ENCODE assay signal across 1 cellular context in the genomic region with DNA sequence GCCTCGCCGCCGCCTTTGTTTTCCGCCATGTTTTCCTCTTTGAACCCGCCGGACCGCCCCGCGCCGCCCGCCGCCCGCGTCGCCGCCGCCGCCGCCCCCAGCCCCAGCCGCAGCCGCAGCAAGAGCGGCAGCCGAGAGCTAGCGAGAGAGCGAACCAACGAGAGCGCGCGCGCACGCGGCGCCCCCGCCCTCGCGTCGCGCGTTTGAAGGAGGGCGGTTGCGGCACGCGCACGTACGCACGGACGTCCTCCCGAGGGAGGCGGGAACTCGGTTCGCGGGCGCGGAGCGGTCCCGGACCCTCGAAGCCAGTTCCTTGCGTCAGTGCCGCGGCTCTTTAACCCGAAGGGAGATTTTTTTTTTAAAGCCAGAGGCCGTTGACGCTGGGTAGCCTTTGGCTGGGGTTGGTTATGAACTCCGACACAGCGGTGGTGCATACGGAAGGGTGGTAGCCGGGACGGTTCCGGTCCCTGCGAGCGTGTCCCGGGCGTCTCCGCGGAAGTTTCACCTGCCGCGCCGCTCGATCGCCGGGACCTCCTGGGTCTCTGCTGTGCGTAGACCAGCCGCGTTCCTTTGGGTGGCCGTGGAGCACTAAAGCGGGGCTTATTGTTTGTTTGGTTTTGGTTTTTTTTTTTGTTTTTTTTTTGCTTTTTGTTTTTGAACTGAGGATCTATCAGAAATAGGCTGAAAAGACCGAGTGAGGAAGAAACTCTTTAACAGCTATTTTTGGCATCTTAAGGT.
TF ChIP-seq lines count a peak whose summit lies in the region.

TSS of gene TRIM33 (minus strand) at position 156 of the 738 bp plus-strand sequence. CDS start at position 29, 127 bp downstream.

TF ChIP-seq in HepG2, 621 proteins besides CTCF, POLR2A, EP300 and RAD21 (continued from another document and continues in another):
- TF ChIP-seq DMTF1 (CRISPR knock-in tag; IDR thresholded peaks at IDR 0.05): no peak
- no peak for TF ChIP-seq CAMTA2 (CRISPR knock-in tag; IDR thresholded peaks at IDR 0.05; ENCODE audit: borderline replicate concordance)
- TF ChIP-seq AHR (CRISPR knock-in tag; IDR thresholded peaks at IDR 0.05): peak; percentile 92
- TF ChIP-seq SALL2 (CRISPR knock-in tag; IDR thresholded peaks at IDR 0.05): no peak
- TF ChIP-seq NPAS2 (CRISPR knock-in tag; IDR thresholded peaks at IDR 0.05; ENCODE audit: borderline replicate concordance): no peak
- TF ChIP-seq MZF1 (CRISPR knock-in tag; IDR thresholded peaks at IDR 0.05; ENCODE audit: borderline replicate concordance): no peak
- TF ChIP-seq ZNF292 (CRISPR knock-in tag; IDR thresholded peaks at IDR 0.05; ENCODE audit: borderline replicate concordance, low read depth): no peak
- no peak; the same call in 1 of the 2 replicates for TF ChIP-seq ELF1 (CRISPR knock-in tag; IDR thresholded peaks at IDR 0.05)
- 0 out of 2 replicates have a peak, but pooled peaks have one; percentile 50 for TF ChIP-seq NFKBIZ (CRISPR knock-in tag; IDR thresholded peaks at IDR 0.05)
- peak; percentile 15 for TF ChIP-seq SRSF1 (optimal IDR thresholded peaks at IDR 0.05; ENCODE audit: low read depth, low read length)
- TF ChIP-seq PCBP1 (IDR thresholded peaks at IDR 0.05; ENCODE audit: borderline replicate concordance, low read depth, low read length): no peak
- TF ChIP-seq ZNF644 (CRISPR knock-in tag; IDR thresholded peaks at IDR 0.05; ENCODE audit: low read depth): no peak
- TF ChIP-seq, protein P1, sequence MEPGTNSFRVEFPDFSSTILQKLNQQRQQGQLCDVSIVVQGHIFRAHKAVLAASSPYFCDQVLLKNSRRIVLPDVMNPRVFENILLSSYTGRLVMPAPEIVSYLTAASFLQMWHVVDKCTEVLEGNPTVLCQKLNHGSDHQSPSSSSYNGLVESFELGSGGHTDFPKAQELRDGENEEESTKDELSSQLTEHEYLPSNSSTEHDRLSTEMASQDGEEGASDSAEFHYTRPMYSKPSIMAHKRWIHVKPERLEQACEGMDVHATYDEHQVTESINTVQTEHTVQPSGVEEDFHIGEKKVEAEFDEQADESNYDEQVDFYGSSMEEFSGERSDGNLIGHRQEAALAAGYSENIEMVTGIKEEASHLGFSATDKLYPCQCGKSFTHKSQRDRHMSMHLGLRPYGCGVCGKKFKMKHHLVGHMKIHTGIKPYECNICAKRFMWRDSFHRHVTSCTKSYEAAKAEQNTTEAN (CRISPR knock-in tag; conservative IDR thresholded peaks at IDR 0.05): no peak; the same call in 1 of the 2 replicates
- 0 out of 2 replicates have a peak, but pooled peaks have one; percentile 55 for TF ChIP-seq ZNF205 (CRISPR knock-in tag; IDR thresholded peaks at IDR 0.05)
- no peak for TF ChIP-seq ZFP62 (CRISPR knock-in tag; IDR thresholded peaks at IDR 0.05)
- no peak for TF ChIP-seq CENPX (CRISPR knock-in tag; IDR thresholded peaks at IDR 0.05)
- no peak for TF ChIP-seq ZNF207 (IDR thresholded peaks at IDR 0.05; ENCODE audit: borderline replicate concordance)
- TF ChIP-seq, protein P2, sequence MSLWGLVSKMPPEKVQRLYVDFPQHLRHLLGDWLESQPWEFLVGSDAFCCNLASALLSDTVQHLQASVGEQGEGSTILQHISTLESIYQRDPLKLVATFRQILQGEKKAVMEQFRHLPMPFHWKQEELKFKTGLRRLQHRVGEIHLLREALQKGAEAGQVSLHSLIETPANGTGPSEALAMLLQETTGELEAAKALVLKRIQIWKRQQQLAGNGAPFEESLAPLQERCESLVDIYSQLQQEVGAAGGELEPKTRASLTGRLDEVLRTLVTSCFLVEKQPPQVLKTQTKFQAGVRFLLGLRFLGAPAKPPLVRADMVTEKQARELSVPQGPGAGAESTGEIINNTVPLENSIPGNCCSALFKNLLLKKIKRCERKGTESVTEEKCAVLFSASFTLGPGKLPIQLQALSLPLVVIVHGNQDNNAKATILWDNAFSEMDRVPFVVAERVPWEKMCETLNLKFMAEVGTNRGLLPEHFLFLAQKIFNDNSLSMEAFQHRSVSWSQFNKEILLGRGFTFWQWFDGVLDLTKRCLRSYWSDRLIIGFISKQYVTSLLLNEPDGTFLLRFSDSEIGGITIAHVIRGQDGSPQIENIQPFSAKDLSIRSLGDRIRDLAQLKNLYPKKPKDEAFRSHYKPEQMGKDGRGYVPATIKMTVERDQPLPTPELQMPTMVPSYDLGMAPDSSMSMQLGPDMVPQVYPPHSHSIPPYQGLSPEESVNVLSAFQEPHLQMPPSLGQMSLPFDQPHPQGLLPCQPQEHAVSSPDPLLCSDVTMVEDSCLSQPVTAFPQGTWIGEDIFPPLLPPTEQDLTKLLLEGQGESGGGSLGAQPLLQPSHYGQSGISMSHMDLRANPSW (CRISPR knock-in tag; IDR thresholded peaks at IDR 0.05; ENCODE audit: borderline replicate concordance): no peak; the same call in 1 of the 2 replicates
- TF ChIP-seq HNF4A (CRISPR knock-in tag; IDR thresholded peaks at IDR 0.05): peak; percentile 14; the same call in 1 of the 2 replicates
- TF ChIP-seq ZBTB1 (CRISPR knock-in tag; IDR thresholded peaks at IDR 0.05; ENCODE audit: borderline replicate concordance): no peak
- TF ChIP-seq, protein P3, sequence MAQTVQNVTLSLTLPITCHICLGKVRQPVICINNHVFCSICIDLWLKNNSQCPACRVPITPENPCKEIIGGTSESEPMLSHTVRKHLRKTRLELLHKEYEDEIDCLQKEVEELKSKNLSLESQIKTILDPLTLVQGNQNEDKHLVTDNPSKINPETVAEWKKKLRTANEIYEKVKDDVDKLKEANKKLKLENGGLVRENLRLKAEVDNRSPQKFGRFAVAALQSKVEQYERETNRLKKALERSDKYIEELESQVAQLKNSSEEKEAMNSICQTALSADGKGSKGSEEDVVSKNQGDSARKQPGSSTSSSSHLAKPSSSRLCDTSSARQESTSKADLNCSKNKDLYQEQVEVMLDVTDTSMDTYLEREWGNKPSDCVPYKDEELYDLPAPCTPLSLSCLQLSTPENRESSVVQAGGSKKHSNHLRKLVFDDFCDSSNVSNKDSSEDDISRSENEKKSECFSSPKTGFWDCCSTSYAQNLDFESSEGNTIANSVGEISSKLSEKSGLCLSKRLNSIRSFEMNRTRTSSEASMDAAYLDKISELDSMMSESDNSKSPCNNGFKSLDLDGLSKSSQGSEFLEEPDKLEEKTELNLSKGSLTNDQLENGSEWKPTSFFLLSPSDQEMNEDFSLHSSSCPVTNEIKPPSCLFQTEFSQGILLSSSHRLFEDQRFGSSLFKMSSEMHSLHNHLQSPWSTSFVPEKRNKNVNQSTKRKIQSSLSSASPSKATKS (CRISPR knock-in tag; IDR thresholded peaks at IDR 0.05): no peak
- TF ChIP-seq IKZF1 (IDR thresholded peaks at IDR 0.05): no peak
- TF ChIP-seq, protein P4, sequence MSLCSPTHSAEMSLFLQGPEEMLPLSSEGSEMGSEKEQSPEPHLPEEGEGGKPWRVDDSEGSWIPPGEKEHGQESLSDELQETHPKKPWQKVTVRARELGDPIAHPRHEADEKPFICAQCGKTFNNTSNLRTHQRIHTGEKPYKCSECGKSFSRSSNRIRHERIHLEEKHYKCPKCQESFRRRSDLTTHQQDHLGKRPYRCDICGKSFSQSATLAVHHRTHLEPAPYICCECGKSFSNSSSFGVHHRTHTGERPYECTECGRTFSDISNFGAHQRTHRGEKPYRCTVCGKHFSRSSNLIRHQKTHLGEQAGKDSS (CRISPR knock-in tag; IDR thresholded peaks at IDR 0.05; ENCODE audit: borderline replicate concordance, low read depth): peak; percentile 61; the same call in 1 of the 2 replicates
- TF ChIP-seq ZSCAN21 (CRISPR knock-in tag; IDR thresholded peaks at IDR 0.05; ENCODE audit: borderline replicate concordance): peak; percentile 63; the same call in 1 of the 2 replicates
- TF ChIP-seq, protein P5, sequence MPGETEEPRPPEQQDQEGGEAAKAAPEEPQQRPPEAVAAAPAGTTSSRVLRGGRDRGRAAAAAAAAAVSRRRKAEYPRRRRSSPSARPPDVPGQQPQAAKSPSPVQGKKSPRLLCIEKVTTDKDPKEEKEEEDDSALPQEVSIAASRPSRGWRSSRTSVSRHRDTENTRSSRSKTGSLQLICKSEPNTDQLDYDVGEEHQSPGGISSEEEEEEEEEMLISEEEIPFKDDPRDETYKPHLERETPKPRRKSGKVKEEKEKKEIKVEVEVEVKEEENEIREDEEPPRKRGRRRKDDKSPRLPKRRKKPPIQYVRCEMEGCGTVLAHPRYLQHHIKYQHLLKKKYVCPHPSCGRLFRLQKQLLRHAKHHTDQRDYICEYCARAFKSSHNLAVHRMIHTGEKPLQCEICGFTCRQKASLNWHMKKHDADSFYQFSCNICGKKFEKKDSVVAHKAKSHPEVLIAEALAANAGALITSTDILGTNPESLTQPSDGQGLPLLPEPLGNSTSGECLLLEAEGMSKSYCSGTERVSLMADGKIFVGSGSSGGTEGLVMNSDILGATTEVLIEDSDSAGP (CRISPR knock-in tag; IDR thresholded peaks at IDR 0.05; ENCODE audit: borderline replicate concordance): peak; percentile 87
- peak; percentile 84 for TF ChIP-seq ZNF18 (CRISPR knock-in tag; IDR thresholded peaks at IDR 0.05; ENCODE audit: insufficient replicate concordance)
- no peak for TF ChIP-seq ZNF660 (CRISPR knock-in tag; IDR thresholded peaks at IDR 0.05; ENCODE audit: borderline replicate concordance, low read depth)
- peak; percentile 96 for TF ChIP-seq MAX (IDR thresholded peaks at IDR 0.05)
- TF ChIP-seq HIVEP1 (CRISPR knock-in tag; IDR thresholded peaks at IDR 0.05): no peak; the same call in 1 of the 2 replicates
- TF ChIP-seq, protein P6, sequence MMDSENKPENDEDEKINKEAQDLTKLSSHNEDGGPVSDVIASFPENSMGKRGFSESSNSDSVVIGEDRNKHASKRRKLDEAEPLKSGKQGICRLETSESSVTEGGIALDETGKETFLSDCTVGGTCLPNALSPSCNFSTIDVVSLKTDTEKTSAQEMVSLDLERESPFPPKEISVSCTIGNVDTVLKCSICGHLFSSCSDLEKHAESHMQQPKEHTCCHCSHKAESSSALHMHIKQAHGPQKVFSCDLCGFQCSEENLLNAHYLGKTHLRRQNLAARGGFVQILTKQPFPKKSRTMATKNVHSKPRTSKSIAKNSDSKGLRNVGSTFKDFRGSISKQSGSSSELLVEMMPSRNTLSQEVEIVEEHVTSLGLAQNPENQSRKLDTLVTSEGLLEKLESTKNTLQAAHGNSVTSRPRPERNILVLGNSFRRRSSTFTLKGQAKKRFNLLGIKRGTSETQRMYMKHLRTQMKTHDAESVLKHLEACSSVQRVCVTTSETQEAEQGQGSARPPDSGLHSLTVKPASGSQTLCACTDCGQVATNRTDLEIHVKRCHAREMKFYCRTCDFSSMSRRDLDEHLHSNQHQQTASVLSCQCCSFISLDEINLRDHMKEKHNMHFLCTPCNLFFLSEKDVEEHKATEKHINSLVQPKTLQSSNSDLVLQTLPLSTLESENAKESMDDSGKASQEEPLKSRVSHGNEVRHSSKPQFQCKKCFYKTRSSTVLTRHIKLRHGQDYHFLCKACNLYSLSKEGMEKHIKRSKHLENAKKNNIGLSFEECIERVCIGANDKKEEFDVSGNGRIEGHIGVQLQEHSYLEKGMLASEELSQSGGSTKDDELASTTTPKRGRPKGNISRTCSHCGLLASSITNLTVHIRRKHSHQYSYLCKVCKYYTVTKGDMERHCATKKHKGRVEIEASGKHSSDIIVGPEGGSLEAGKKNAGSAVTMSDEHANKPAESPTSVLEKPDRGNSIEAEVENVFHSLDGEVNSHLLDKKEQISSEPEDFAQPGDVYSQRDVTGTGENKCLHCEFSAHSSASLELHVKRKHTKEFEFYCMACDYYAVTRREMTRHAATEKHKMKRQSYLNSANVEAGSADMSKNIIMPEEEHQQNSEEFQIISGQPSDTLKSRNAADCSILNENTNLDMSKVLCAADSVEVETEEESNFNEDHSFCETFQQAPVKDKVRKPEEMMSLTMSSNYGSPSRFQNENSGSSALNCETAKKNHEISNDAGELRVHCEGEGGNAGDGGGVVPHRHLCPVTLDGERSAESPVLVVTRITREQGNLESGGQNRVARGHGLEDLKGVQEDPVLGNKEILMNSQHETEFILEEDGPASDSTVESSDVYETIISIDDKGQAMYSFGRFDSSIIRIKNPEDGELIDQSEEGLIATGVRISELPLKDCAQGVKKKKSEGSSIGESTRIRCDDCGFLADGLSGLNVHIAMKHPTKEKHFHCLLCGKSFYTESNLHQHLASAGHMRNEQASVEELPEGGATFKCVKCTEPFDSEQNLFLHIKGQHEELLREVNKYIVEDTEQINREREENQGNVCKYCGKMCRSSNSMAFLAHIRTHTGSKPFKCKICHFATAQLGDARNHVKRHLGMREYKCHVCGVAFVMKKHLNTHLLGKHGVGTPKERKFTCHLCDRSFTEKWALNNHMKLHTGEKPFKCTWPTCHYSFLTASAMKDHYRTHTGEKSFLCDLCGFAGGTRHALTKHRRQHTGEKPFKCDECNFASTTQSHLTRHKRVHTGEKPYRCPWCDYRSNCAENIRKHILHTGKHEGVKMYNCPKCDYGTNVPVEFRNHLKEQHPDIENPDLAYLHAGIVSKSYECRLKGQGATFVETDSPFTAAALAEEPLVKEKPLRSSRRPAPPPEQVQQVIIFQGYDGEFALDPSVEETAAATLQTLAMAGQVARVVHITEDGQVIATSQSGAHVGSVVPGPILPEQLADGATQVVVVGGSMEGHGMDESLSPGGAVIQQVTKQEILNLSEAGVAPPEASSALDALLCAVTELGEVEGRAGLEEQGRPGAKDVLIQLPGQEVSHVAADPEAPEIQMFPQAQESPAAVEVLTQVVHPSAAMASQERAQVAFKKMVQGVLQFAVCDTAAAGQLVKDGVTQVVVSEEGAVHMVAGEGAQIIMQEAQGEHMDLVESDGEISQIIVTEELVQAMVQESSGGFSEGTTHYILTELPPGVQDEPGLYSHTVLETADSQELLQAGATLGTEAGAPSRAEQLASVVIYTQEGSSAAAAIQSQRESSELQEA (CRISPR knock-in tag; IDR thresholded peaks at IDR 0.05; ENCODE audit: not compliant biosample characterization): no peak
